Comparison of ENCODE assay signal across 23 cellular contexts in the genomic region with DNA sequence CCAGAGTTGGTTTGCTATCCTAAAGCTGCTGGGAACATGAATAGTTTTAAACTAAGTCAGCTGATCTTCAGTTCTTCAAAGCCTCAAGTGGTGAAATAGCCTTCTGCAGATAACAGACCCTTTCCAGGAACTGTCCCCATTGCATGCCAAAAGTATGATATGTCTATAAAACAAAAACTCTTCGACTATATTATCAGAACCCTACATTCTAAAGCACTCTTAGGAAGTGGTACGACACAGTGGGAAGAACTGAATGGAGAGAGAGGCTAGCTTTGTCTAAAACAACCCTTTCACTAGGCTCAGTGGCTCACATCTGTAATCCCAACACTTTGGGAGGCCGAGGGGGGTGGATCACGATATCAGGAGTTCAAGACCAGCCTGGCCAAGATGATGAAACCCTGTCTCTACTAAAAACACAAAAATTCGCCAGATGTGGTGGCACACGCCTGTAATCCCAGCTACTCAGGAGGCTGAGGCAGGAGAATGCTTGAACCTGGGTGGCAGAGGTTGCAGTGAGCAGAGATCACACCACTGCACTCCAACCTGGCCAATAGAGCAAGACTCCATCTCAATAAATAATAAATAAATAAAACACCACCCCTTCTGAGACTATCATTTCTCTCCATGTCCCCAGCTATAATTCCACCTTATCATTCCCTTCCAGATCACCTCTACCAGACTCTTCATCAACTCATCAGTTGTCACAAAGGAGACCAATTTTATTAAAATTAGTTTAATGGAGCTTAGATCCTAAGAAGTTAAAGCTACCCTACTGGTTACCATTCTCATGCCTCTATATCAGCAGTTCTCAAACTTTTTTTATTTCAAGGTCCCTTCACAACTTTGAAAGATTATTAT. TPM values are rescaled to one million over a fixed set of nuclear protein-coding genes. Genes with fewer than 3 reads are reported as not detected.
DNase-seq lines count a peak whose midpoint lies in the region; ATAC-seq and TF ChIP-seq lines count a peak whose summit lies in the region.
"Had no signal": no experiment of that assay in that cellular context is flagged by ENCODE, and none has a peak within 500 bp of the region (broad histone marks: within the 10 kb centered on the region; RNA-seq: fewer than 3 reads in every experiment).

No MANE protein-coding gene starts in this region.

- peaks cover 6% of the 10 kb centered on the region for H3K4me1 Mint-ChIP-seq in activated T-helper 1 cell treated with anti-CD3 and anti-CD28 coated beads, Interleukin-12 subunit alpha, Interleukin-12 subunit beta, Interleukin-2, Interleukin-4 antibody, amounts not matched to agents 30 ng/mL and 10 ng/mL and 1 ng/mL, durations not matched to agents 14 hours and 24 hours and 36 hours (ENCODE audit: low read depth)

- no peaks in the 10 kb centered on the region for H3K9me3 ChIP-seq in Peyer's patch
- H3K9me3 ChIP-seq: heart left ventricle, transverse colon had no signal

- TF ChIP-seq CTCF in VCaP (conservative IDR thresholded peaks at IDR 0.05) = no peak
- no peak for TF ChIP-seq CTCF in fibroblast of pulmonary artery (IDR thresholded peaks at IDR 0.05; ENCODE audit: low read length, missing control alignments)
- no peak for TF ChIP-seq CTCF in omental fat pad (IDR thresholded peaks at IDR 0.05)
- no peak for TF ChIP-seq CTCF in Peyer's patch (IDR thresholded peaks at IDR 0.05)

- peaks cover 0 to 5% (median 0%) of the 10 kb centered on the region in 4 donors for H3K4me1 ChIP-seq in Peyer's patch

- peak; percentile 38 for ATAC-seq in omental fat pad (ENCODE audit: low FRiP score)
- no peak for ATAC-seq in GM21717 (IDR thresholded peaks at IDR 0.05; ENCODE audit: unreplicated experiment)
- no peak for ATAC-seq in GM21786 (IDR thresholded peaks at IDR 0.05; ENCODE audit: unreplicated experiment)
- ATAC-seq: activated CD8-positive, alpha-beta memory T cell treated with anti-CD3 and anti-CD28 coated beads, Interleukin-2, amount 10 ng/mL, durations not matched to agents 7 days and 5 days had no signal

- H3K27ac ChIP-seq in VCaP = peak overlapping the region; percentile 87
- H3K27ac ChIP-seq in Peyer's patch = no peak overlapping the region
- H3K27ac ChIP-seq: C4-2B, transverse colon had no signal

- H3K36me3 Mint-ChIP-seq in activated T-helper 1 cell treated with anti-CD3 and anti-CD28 coated beads, Interleukin-12 subunit alpha, Interleukin-12 subunit beta, Interleukin-2, Interleukin-4 antibody, amounts not matched to agents 30 ng/mL and 10 ng/mL and 1 ng/mL, durations not matched to agents 14 hours and 24 hours and 36 hours (ENCODE audit: low read depth) = no peaks in the 10 kb centered on the region
- H3K36me3 Mint-ChIP-seq: activated CD8-positive, alpha-beta memory T cell treated with anti-CD3 and anti-CD28 coated beads, Interleukin-2, amount 10 ng/mL, durations not matched to agents 7 days and 5 days; activated naive CD8-positive, alpha-beta T cell; naive B cell had no signal

- intact Hi-C loops in activated T-helper 1 cell treated with anti-CD3 and anti-CD28 coated beads, Interleukin-12 subunit alpha, Interleukin-12 subunit beta, Interleukin-2, Interleukin-4 antibody, amounts not matched to agents 30 ng/mL and 10 ng/mL and 1 ng/mL, durations not matched to agents 14 hours and 24 hours and 36 hours (cut with micrococcal nuclease) = loop anchor here (5.0 kb wide), 1 partner anchor 1684 kb away; no protein-coding TSS in a partner anchor

- no peaks in the 10 kb centered on the region for H3K36me3 ChIP-seq in Peyer's patch
- H3K36me3 ChIP-seq: heart left ventricle, transverse colon had no signal

- no peak overlapping the region for H3K4me3 Mint-ChIP-seq in activated T-helper 1 cell treated with anti-CD3 and anti-CD28 coated beads, Interleukin-12 subunit alpha, Interleukin-12 subunit beta, Interleukin-2, Interleukin-4 antibody, amounts not matched to agents 30 ng/mL and 10 ng/mL and 1 ng/mL, durations not matched to agents 14 hours and 24 hours and 36 hours
- H3K4me3 Mint-ChIP-seq: activated CD4-positive, alpha-beta T cell treated with anti-CD3 and anti-CD28 coated beads, Interleukin-2, amount 10 ng/mL, durations not matched to agents 7 days and 5 days; activated CD8-positive, alpha-beta memory T cell treated with anti-CD3 and anti-CD28 coated beads, Interleukin-2, amount 10 ng/mL, durations not matched to agents 7 days and 5 days; activated naive CD8-positive, alpha-beta T cell; dendritic cell treated with granulocyte-macrophage colony-stimulating factor and Interleukin-4, amounts not matched to agents 40 ng/mL and 50 ng/mL, for 4 days; T-helper 1 cell treated with Interleukin-12 subunit alpha and Interleukin-12 subunit beta and Interleukin-4 antibody, amounts not matched to agents 30 μg/mL and 1 μg/mL, for 36 hours had no signal

- H3K27me3 ChIP-seq in Peyer's patch = no peaks in the 10 kb centered on the region
- H3K27me3 ChIP-seq: heart left ventricle, transverse colon had no signal

- H3K9me3 Mint-ChIP-seq in activated T-helper 1 cell treated with anti-CD3 and anti-CD28 coated beads, Interleukin-12 subunit alpha, Interleukin-12 subunit beta, Interleukin-2, Interleukin-4 antibody, amounts not matched to agents 30 ng/mL and 10 ng/mL and 1 ng/mL, durations not matched to agents 14 hours and 24 hours and 36 hours = no peaks in the 10 kb centered on the region
- H3K9me3 Mint-ChIP-seq: activated CD4-positive, alpha-beta T cell treated with anti-CD3 and anti-CD28 coated beads, Interleukin-2, amount 10 ng/mL, durations not matched to agents 7 days and 5 days; dendritic cell treated with granulocyte-macrophage colony-stimulating factor and Interleukin-4, amounts not matched to agents 40 ng/mL and 50 ng/mL, for 4 days; naive B cell; T-helper 1 cell treated with Interleukin-12 subunit alpha and Interleukin-12 subunit beta and Interleukin-4 antibody, amounts not matched to agents 30 μg/mL and 1 μg/mL, for 36 hours had no signal

- no peak for TF ChIP-seq POLR2A in Peyer's patch (IDR thresholded peaks at IDR 0.05)

- H3K27me3 Mint-ChIP-seq in activated T-helper 1 cell treated with anti-CD3 and anti-CD28 coated beads, Interleukin-12 subunit alpha, Interleukin-12 subunit beta, Interleukin-2, Interleukin-4 antibody, amounts not matched to agents 30 ng/mL and 10 ng/mL and 1 ng/mL, durations not matched to agents 14 hours and 24 hours and 36 hours (ENCODE audit: insufficient read depth) = peaks cover 48% of the 10 kb centered on the region
- H3K27me3 Mint-ChIP-seq: dendritic cell treated with granulocyte-macrophage colony-stimulating factor and Interleukin-4, amounts not matched to agents 40 ng/mL and 50 ng/mL, for 4 days had no signal

- DNase-seq in HUDEP-2 (lab: John Stamatoyannopoulos, UW; ENCODE audit: unreplicated experiment in 76 of 76) = peak in 66 of 76 experiments; percentile 16 to 91 (median 55)
- peak; percentile 75 for DNase-seq in fibroblast of pulmonary artery (ENCODE audit: low read depth)
- no peak for DNase-seq in omental fat pad (ENCODE audit: low spot score)
- no peak for DNase-seq in Peyer's patch
- no peak for DNase-seq in activated T-helper 1 cell treated with anti-CD3 and anti-CD28 coated beads, Interleukin-12 subunit alpha, Interleukin-12 subunit beta, Interleukin-2, Interleukin-4 antibody, amounts not matched to agents 30 ng/mL and 10 ng/mL and 1 ng/mL, durations not matched to agents 14 hours and 24 hours and 36 hours (ENCODE audit: low spot score)
- DNase-seq: activated CD4-positive, alpha-beta T cell treated with anti-CD3 and anti-CD28 coated beads, Interleukin-2, amount 10 ng/mL, durations not matched to agents 7 days and 5 days; activated CD8-positive, alpha-beta memory T cell treated with anti-CD3 and anti-CD28 coated beads, Interleukin-2, amount 10 ng/mL, durations not matched to agents 7 days and 5 days; EL; naive B cell; NCI-H1092; NCI-H187; NCI-H2171 treated with DMSO at 0.1 percent for 48 hours; NCI-H526 treated with DMSO at 0.1 percent for 48 hours; RPMI8226; transverse colon had no signal

- H3K4me3 ChIP-seq in fibroblast of pulmonary artery (replicated peaks; ENCODE audit: low read depth, low read length) (no peak overlapping the region), Peyer's patch (no peak overlapping the region)
- H3K4me3 ChIP-seq: heart left ventricle, transverse colon had no signal

- H3K27ac Mint-ChIP-seq in activated T-helper 1 cell treated with anti-CD3 and anti-CD28 coated beads, Interleukin-12 subunit alpha, Interleukin-12 subunit beta, Interleukin-2, Interleukin-4 antibody, amounts not matched to agents 30 ng/mL and 10 ng/mL and 1 ng/mL, durations not matched to agents 14 hours and 24 hours and 36 hours = no peak overlapping the region
- H3K27ac Mint-ChIP-seq: activated CD4-positive, alpha-beta T cell treated with anti-CD3 and anti-CD28 coated beads, Interleukin-2, amount 10 ng/mL, durations not matched to agents 7 days and 5 days; activated CD8-positive, alpha-beta memory T cell treated with anti-CD3 and anti-CD28 coated beads, Interleukin-2, amount 10 ng/mL, durations not matched to agents 7 days and 5 days; activated naive CD8-positive, alpha-beta T cell; dendritic cell treated with granulocyte-macrophage colony-stimulating factor and Interleukin-4, amounts not matched to agents 40 ng/mL and 50 ng/mL, for 4 days; T-helper 1 cell treated with Interleukin-12 subunit alpha and Interleukin-12 subunit beta and Interleukin-4 antibody, amounts not matched to agents 30 μg/mL and 1 μg/mL, for 36 hours had no signal

RNA-seq across cellular contexts. Expression of a gene that starts 2.3 kb away (rescaled TPM):
- total RNA-seq in omental fat pad (10 to 100 TPM in 1 of 4 donors, 1 to 10 TPM in 3; 3.6 to 13.1 (median 7.3) TPM), Peyer's patch (10 to 100 TPM in 2 of 4 donors, 1 to 10 TPM in 2; 6.9 to 17.0 (median 11.9) TPM)
- total RNA-seq in activated T-helper 1 cell treated with anti-CD3 and anti-CD28 coated beads, Interleukin-12 subunit alpha, Interleukin-12 subunit beta, Interleukin-2, Interleukin-4 antibody, amounts not matched to agents 30 ng/mL and 10 ng/mL and 1 ng/mL, durations not matched to agents 14 hours and 24 hours and 36 hours = 0.07 and 0.62 TPM in 2 replicates

Comparison
In these comparisons a context has a peak if more than half of its experiments do, and no peak if none do; other contexts are left out.
1. DNase-seq: peak in HUDEP-2 (66 of 76) and fibroblast of pulmonary artery (single experiment); none in omental fat pad (single experiment), Peyer's patch (0 of 3) and activated T-helper 1 cell treated with anti-CD3 and anti-CD28 coated beads, Interleukin-12 subunit alpha, Interleukin-12 subunit beta, Interleukin-2, Interleukin-4 antibody, amounts not matched to agents 30 ng/mL and 10 ng/mL and 1 ng/mL, durations not matched to agents 14 hours and 24 hours and 36 hours (single experiment).